ENCODE assay signal across 1 cellular context in the genomic region with DNA sequence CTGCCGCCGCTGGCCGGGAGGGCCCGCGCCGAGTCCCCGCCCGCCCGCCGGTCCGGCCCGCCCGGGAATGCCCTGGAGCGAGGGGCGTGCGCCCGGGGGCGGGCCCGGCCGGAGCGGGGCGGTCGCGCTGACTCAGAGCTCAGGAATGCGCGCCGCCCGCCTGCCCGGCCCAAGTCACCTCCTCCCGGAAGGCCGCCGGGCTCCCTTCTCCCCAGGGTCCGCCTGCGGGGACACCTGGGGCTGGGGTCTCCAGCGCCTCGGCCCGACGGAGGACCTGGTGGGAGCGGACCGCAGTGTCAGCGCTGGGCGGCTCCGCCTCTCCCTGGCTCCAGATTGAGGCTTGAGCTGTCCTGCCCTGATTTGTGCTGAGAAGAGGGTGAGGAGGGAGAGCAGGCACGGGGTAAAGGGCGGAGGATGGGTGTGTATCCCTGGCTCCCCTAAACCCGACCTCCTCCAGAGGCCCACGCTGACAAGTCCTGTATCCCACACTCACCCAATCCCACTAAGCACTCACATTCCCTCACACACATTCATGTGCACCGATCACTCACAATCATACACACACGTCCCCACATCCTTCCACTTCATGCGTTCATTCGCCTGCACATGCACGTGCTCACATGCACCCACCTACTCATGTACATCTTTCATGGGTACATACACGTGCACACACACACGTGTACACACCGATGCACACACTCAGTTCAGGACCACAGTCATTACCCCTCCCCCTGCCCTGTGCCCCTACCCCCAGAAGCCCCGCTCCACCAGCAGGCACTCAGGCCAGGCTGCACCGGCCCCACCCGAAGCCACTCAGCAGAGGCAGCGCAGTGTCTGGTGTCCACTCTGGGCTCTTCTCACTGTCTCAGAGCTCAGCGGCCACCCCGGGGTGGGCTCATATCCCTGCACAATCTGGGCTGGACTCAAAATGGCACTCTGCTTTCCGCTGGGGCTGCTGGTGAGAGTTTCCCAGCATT.
TF ChIP-seq lines count a peak whose summit lies in the region.

A gene with protein sequence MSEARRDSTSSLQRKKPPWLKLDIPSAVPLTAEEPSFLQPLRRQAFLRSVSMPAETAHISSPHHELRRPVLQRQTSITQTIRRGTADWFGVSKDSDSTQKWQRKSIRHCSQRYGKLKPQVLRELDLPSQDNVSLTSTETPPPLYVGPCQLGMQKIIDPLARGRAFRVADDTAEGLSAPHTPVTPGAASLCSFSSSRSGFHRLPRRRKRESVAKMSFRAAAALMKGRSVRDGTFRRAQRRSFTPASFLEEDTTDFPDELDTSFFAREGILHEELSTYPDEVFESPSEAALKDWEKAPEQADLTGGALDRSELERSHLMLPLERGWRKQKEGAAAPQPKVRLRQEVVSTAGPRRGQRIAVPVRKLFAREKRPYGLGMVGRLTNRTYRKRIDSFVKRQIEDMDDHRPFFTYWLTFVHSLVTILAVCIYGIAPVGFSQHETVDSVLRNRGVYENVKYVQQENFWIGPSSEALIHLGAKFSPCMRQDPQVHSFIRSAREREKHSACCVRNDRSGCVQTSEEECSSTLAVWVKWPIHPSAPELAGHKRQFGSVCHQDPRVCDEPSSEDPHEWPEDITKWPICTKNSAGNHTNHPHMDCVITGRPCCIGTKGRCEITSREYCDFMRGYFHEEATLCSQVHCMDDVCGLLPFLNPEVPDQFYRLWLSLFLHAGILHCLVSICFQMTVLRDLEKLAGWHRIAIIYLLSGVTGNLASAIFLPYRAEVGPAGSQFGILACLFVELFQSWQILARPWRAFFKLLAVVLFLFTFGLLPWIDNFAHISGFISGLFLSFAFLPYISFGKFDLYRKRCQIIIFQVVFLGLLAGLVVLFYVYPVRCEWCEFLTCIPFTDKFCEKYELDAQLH (minus strand): TSS at position 71 of the 977 bp plus-strand sequence. CDS start 7,616 bp downstream, outside the sequence.

TF ChIP-seq in HepG2, 621 proteins besides CTCF, POLR2A, EP300 and RAD21 (continued from another document and continues in another):
- TF ChIP-seq, protein P1, sequence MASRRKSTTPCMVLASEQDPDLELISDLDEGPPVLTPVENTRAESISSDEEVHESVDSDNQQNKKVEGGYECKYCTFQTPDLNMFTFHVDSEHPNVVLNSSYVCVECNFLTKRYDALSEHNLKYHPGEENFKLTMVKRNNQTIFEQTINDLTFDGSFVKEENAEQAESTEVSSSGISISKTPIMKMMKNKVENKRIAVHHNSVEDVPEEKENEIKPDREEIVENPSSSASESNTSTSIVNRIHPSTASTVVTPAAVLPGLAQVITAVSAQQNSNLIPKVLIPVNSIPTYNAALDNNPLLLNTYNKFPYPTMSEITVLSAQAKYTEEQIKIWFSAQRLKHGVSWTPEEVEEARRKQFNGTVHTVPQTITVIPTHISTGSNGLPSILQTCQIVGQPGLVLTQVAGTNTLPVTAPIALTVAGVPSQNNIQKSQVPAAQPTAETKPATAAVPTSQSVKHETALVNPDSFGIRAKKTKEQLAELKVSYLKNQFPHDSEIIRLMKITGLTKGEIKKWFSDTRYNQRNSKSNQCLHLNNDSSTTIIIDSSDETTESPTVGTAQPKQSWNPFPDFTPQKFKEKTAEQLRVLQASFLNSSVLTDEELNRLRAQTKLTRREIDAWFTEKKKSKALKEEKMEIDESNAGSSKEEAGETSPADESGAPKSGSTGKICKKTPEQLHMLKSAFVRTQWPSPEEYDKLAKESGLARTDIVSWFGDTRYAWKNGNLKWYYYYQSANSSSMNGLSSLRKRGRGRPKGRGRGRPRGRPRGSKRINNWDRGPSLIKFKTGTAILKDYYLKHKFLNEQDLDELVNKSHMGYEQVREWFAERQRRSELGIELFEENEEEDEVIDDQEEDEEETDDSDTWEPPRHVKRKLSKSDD (CRISPR knock-in tag; IDR thresholded peaks at IDR 0.05; ENCODE audit: low read depth), result no peak
- TF ChIP-seq SOX6 (IDR thresholded peaks at IDR 0.05) (no peak), SOX6 (CRISPR knock-in tag; IDR thresholded peaks at IDR 0.05) (no peak), CBX2 (IDR thresholded peaks at IDR 0.05; ENCODE audit: low read depth, low read length) (no peak), CBX2 (CRISPR knock-in tag; IDR thresholded peaks at IDR 0.05; ENCODE audit: low read depth) (no peak), KDM1A (CRISPR knock-in tag; IDR thresholded peaks at IDR 0.05) (peak; percentile 61; the same call in 1 of the 2 replicates), ETV5 (CRISPR knock-in tag; IDR thresholded peaks at IDR 0.05; ENCODE audit: borderline replicate concordance) (peak; percentile 52; the same call in 1 of the 2 replicates), ZNF7 (CRISPR knock-in tag; IDR thresholded peaks at IDR 0.05) (no peak), PHB2 (IDR thresholded peaks at IDR 0.05; ENCODE audit: partially characterized antibody) (no peak), ZNF121 (CRISPR knock-in tag; IDR thresholded peaks at IDR 0.05) (0 out of 2 replicates have a peak, but pooled peaks have one; percentile 19), ZNF737 (CRISPR knock-in tag; IDR thresholded peaks at IDR 0.05; ENCODE audit: borderline replicate concordance) (no peak), ZMYM4 (CRISPR knock-in tag; IDR thresholded peaks at IDR 0.05) (0 out of 2 replicates have a peak, but pooled peaks have one; percentile 27), ZNF816 (CRISPR knock-in tag; IDR thresholded peaks at IDR 0.05; ENCODE audit: borderline replicate concordance) (no peak)
- TF ChIP-seq, protein P2, sequence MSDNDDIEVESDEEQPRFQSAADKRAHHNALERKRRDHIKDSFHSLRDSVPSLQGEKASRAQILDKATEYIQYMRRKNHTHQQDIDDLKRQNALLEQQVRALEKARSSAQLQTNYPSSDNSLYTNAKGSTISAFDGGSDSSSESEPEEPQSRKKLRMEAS (IDR thresholded peaks at IDR 0.05), result 0 out of 2 replicates have a peak, but pooled peaks have one; percentile 32
- TF ChIP-seq, protein P3, sequence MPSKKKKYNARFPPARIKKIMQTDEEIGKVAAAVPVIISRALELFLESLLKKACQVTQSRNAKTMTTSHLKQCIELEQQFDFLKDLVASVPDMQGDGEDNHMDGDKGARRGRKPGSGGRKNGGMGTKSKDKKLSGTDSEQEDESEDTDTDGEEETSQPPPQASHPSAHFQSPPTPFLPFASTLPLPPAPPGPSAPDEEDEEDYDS (CRISPR knock-in tag; IDR thresholded peaks at IDR 0.05), result no peak
- TF ChIP-seq, protein P4, sequence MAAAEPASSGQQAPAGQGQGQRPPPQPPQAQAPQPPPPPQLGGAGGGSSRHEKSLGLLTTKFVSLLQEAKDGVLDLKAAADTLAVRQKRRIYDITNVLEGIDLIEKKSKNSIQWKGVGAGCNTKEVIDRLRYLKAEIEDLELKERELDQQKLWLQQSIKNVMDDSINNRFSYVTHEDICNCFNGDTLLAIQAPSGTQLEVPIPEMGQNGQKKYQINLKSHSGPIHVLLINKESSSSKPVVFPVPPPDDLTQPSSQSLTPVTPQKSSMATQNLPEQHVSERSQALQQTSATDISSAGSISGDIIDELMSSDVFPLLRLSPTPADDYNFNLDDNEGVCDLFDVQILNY (CRISPR knock-in tag; conservative IDR thresholded peaks at IDR 0.05), result no peak
- TF ChIP-seq, protein P5, sequence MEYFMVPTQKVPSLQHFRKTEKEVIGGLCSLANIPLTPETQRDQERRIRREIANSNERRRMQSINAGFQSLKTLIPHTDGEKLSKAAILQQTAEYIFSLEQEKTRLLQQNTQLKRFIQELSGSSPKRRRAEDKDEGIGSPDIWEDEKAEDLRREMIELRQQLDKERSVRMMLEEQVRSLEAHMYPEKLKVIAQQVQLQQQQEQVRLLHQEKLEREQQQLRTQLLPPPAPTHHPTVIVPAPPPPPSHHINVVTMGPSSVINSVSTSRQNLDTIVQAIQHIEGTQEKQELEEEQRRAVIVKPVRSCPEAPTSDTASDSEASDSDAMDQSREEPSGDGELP (IDR thresholded peaks at IDR 0.05; ENCODE audit: borderline replicate concordance, low read depth), result no peak
- TF ChIP-seq, protein P6, sequence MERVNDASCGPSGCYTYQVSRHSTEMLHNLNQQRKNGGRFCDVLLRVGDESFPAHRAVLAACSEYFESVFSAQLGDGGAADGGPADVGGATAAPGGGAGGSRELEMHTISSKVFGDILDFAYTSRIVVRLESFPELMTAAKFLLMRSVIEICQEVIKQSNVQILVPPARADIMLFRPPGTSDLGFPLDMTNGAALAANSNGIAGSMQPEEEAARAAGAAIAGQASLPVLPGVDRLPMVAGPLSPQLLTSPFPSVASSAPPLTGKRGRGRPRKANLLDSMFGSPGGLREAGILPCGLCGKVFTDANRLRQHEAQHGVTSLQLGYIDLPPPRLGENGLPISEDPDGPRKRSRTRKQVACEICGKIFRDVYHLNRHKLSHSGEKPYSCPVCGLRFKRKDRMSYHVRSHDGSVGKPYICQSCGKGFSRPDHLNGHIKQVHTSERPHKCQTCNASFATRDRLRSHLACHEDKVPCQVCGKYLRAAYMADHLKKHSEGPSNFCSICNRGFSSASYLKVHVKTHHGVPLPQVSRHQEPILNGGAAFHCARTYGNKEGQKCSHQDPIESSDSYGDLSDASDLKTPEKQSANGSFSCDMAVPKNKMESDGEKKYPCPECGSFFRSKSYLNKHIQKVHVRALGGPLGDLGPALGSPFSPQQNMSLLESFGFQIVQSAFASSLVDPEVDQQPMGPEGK (CRISPR knock-in tag; IDR thresholded peaks at IDR 0.05), result peak; percentile 67
- TF ChIP-seq, protein P7, sequence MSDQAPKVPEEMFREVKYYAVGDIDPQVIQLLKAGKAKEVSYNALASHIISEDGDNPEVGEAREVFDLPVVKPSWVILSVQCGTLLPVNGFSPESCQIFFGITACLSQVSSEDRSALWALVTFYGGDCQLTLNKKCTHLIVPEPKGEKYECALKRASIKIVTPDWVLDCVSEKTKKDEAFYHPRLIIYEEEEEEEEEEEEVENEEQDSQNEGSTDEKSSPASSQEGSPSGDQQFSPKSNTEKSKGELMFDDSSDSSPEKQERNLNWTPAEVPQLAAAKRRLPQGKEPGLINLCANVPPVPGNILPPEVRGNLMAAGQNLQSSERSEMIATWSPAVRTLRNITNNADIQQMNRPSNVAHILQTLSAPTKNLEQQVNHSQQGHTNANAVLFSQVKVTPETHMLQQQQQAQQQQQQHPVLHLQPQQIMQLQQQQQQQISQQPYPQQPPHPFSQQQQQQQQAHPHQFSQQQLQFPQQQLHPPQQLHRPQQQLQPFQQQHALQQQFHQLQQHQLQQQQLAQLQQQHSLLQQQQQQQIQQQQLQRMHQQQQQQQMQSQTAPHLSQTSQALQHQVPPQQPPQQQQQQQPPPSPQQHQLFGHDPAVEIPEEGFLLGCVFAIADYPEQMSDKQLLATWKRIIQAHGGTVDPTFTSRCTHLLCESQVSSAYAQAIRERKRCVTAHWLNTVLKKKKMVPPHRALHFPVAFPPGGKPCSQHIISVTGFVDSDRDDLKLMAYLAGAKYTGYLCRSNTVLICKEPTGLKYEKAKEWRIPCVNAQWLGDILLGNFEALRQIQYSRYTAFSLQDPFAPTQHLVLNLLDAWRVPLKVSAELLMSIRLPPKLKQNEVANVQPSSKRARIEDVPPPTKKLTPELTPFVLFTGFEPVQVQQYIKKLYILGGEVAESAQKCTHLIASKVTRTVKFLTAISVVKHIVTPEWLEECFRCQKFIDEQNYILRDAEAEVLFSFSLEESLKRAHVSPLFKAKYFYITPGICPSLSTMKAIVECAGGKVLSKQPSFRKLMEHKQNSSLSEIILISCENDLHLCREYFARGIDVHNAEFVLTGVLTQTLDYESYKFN (CRISPR knock-in tag; conservative IDR thresholded peaks at IDR 0.05), result no peak
- TF ChIP-seq, protein P8, sequence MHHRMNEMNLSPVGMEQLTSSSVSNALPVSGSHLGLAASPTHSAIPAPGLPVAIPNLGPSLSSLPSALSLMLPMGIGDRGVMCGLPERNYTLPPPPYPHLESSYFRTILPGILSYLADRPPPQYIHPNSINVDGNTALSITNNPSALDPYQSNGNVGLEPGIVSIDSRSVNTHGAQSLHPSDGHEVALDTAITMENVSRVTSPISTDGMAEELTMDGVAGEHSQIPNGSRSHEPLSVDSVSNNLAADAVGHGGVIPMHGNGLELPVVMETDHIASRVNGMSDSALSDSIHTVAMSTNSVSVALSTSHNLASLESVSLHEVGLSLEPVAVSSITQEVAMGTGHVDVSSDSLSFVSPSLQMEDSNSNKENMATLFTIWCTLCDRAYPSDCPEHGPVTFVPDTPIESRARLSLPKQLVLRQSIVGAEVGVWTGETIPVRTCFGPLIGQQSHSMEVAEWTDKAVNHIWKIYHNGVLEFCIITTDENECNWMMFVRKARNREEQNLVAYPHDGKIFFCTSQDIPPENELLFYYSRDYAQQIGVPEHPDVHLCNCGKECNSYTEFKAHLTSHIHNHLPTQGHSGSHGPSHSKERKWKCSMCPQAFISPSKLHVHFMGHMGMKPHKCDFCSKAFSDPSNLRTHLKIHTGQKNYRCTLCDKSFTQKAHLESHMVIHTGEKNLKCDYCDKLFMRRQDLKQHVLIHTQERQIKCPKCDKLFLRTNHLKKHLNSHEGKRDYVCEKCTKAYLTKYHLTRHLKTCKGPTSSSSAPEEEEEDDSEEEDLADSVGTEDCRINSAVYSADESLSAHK (CRISPR knock-in tag; IDR thresholded peaks at IDR 0.05; ENCODE audit: borderline replicate concordance), result no peak
- TF ChIP-seq, protein P9, sequence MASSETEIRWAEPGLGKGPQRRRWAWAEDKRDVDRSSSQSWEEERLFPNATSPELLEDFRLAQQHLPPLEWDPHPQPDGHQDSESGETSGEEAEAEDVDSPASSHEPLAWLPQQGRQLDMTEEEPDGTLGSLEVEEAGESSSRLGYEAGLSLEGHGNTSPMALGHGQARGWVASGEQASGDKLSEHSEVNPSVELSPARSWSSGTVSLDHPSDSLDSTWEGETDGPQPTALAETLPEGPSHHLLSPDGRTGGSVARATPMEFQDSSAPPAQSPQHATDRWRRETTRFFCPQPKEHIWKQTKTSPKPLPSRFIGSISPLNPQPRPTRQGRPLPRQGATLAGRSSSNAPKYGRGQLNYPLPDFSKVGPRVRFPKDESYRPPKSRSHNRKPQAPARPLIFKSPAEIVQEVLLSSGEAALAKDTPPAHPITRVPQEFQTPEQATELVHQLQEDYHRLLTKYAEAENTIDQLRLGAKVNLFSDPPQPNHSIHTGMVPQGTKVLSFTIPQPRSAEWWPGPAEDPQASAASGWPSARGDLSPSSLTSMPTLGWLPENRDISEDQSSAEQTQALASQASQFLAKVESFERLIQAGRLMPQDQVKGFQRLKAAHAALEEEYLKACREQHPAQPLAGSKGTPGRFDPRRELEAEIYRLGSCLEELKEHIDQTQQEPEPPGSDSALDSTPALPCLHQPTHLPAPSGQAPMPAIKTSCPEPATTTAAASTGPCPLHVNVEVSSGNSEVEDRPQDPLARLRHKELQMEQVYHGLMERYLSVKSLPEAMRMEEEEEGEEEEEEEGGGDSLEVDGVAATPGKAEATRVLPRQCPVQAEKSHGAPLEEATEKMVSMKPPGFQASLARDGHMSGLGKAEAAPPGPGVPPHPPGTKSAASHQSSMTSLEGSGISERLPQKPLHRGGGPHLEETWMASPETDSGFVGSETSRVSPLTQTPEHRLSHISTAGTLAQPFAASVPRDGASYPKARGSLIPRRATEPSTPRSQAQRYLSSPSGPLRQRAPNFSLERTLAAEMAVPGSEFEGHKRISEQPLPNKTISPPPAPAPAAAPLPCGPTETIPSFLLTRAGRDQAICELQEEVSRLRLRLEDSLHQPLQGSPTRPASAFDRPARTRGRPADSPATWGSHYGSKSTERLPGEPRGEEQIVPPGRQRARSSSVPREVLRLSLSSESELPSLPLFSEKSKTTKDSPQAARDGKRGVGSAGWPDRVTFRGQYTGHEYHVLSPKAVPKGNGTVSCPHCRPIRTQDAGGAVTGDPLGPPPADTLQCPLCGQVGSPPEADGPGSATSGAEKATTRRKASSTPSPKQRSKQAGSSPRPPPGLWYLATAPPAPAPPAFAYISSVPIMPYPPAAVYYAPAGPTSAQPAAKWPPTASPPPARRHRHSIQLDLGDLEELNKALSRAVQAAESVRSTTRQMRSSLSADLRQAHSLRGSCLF (CRISPR knock-in tag; IDR thresholded peaks at IDR 0.05; ENCODE audit: borderline replicate concordance), result no peak
- TF ChIP-seq, protein P10, sequence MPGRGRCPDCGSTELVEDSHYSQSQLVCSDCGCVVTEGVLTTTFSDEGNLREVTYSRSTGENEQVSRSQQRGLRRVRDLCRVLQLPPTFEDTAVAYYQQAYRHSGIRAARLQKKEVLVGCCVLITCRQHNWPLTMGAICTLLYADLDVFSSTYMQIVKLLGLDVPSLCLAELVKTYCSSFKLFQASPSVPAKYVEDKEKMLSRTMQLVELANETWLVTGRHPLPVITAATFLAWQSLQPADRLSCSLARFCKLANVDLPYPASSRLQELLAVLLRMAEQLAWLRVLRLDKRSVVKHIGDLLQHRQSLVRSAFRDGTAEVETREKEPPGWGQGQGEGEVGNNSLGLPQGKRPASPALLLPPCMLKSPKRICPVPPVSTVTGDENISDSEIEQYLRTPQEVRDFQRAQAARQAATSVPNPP (CRISPR knock-in tag; IDR thresholded peaks at IDR 0.05), result no peak
